Comparison of ENCODE assay signal across 1 cellular context in genomic region chr3:142151828-142152227, GRCh38.
TF ChIP-seq lines count a peak whose summit lies in the region.

No MANE protein-coding gene starts in this region.

TF ChIP-seq in HepG2, 621 proteins besides CTCF, POLR2A, EP300 and RAD21:
- TF ChIP-seq ZXDC (CRISPR knock-in tag; IDR thresholded peaks at IDR 0.05), result no peak
- TF ChIP-seq ZKSCAN8 (CRISPR knock-in tag; IDR thresholded peaks at IDR 0.05; ENCODE audit: borderline replicate concordance), result peak; percentile 93
